Comparison of ENCODE assay signal across 11 cellular contexts in the genomic region with DNA sequence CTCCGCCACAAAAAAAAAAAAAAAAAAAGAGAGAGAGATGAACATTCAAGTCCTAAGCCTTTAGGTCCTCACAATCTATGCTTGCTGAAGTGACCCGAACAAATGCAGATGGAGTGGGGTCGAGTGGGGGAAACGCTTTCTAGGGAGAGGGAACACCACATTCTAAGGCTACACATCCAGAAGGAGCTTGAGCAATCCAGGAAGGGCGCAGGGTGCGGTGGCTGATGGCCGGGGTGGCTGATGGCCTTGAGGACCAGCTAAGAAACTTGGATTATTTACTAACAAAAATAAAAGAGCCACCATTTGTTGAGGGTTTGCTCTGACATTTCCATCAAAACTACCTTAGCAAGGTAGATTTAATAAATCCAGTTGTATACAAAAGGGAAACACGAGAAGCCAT. TPM values are rescaled to one million over a fixed set of nuclear protein-coding genes. Genes with fewer than 3 reads are reported as not detected.
DNase-seq lines count a peak whose midpoint lies in the region; ATAC-seq and TF ChIP-seq lines count a peak whose summit lies in the region.
"Had no signal": no experiment of that assay in that cellular context is flagged by ENCODE, and none has a peak within 500 bp of the region (broad histone marks: within the 10 kb centered on the region; RNA-seq: fewer than 3 reads in every experiment).

No MANE protein-coding gene starts in this region.

- no peak overlapping the region for H2AK9ac ChIP-seq in IMR-90 (replicated peaks; ENCODE audit: low read depth, low read length, poor library complexity)

- DNase-seq in IMR-90 (no peak), adipocyte (ENCODE audit: low read depth) (no peak), mesenchymal stem cell (no peak), NCI-H2081 (lab: John Stamatoyannopoulos, UW) (no peak), SHP77 treated with DMSO at 0.1 percent for 48 hours (lab: John Stamatoyannopoulos, UW) (no peak), NCI-H446 treated with DMSO at 0.1 percent for 48 hours (lab: John Stamatoyannopoulos, UW) (no peak), mesendoderm (no peak)

- no peak overlapping the region; the same call in 1 of the 2 replicates for H4K91ac ChIP-seq in IMR-90 (ENCODE audit: insufficient read depth, low read depth, low read length)
- no peak overlapping the region for H4K91ac ChIP-seq in mesenchymal stem cell (ENCODE audit: low read length)

- H4K8ac ChIP-seq in IMR-90 (ENCODE audit: low read depth in 2 of 2, low read length in 2 of 2) (peak overlapping the region; percentile 1 to 75), mesenchymal stem cell (ENCODE audit: low read length) (peak overlapping the region; percentile 91), mesendoderm (ENCODE audit: low read depth, low read length) (no peak overlapping the region)

- H2BK20ac ChIP-seq in IMR-90 (ENCODE audit: low read depth, low read length): 0 out of 2 replicates have a peak overlapping the region, but pooled peaks have one; percentile 67

- peak overlapping the region in 1 of 2 experiments; percentile 1 for H2BK12ac ChIP-seq in mesenchymal stem cell (ENCODE audit: low read length in 2 of 2)

- peaks cover 4% of the 10 kb centered on the region for H3K9me1 ChIP-seq in IMR-90 (ENCODE audit: insufficient read depth, low read length)

- no peak overlapping the region for H3K23ac ChIP-seq in IMR-90 (ENCODE audit: low read depth, low read length)
- no peak overlapping the region for H3K23ac ChIP-seq in mesenchymal stem cell (ENCODE audit: low read length in 2 of 2)
- no peak overlapping the region for H3K23ac ChIP-seq in mesendoderm (ENCODE audit: low read length)

- H2BK5ac ChIP-seq in IMR-90 (ENCODE audit: low read depth, low read length, poor library complexity, severe bottlenecking): no peak overlapping the region
- no peak overlapping the region for H2BK5ac ChIP-seq in mesenchymal stem cell (ENCODE audit: low read depth, low read length, poor library complexity, severe bottlenecking)
- H2BK5ac ChIP-seq in mesendoderm (ENCODE audit: low read length): no peak overlapping the region

- intact Hi-C loops in IMR-90 (cut with micrococcal nuclease): loop anchor here (5.0 kb wide), 2 partner anchors 71 to 436 kb away; no protein-coding TSS in a partner anchor

- no peaks in the 10 kb centered on the region for H3K9me3 ChIP-seq in IMR-90 (ENCODE audit: control insufficient read depth, insufficient read depth, low read length)
- no peaks in the 10 kb centered on the region for H3K9me3 ChIP-seq in adipocyte (ENCODE audit: control insufficient read depth, low read length)
- no peaks in the 10 kb centered on the region for H3K9me3 ChIP-seq in mesenchymal stem cell (ENCODE audit: control insufficient read depth, low read length)
- H3K9me3 ChIP-seq: heart right ventricle, mucosa of descending colon had no signal

- H3K79me1 ChIP-seq in IMR-90 (ENCODE audit: low read depth in 1 of 2, low read length in 2 of 2): peaks cover 10 to 18% of the 10 kb centered on the region in 2 experiments
- peaks cover 13% of the 10 kb centered on the region for H3K79me1 ChIP-seq in mesenchymal stem cell (replicated peaks; ENCODE audit: low read length, poor library complexity, severe bottlenecking)
- no peaks in the 10 kb centered on the region for H3K79me1 ChIP-seq in mesendoderm (ENCODE audit: low read length)

- no peak for ATAC-seq in IMR-90 (ENCODE audit: low read depth)

- H3K79me2 ChIP-seq in ACC112 (ENCODE audit: control insufficient read depth, insufficient read depth, low read length, unreplicated experiment): peaks cover 12% of the 10 kb centered on the region
- H3K79me2 ChIP-seq in mesendoderm (ENCODE audit: control insufficient read depth, insufficient read depth, low read length): no peaks in the 10 kb centered on the region

- peak overlapping the region; percentile 49; the same call in 1 of the 2 replicates for H2AK5ac ChIP-seq in IMR-90 (ENCODE audit: low read depth, low read length)
- peak overlapping the region; percentile 57 for H2AK5ac ChIP-seq in mesenchymal stem cell (ENCODE audit: low read length, severe bottlenecking)
- no peak overlapping the region for H2AK5ac ChIP-seq in mesendoderm (ENCODE audit: low read length)

- POLR2A ChIA-PET in IMR-90 (lab: Charles Lee; ENCODE audit: unreplicated experiment): no interaction called here

- H3K27me3 ChIP-seq in ACC112 (ENCODE audit: insufficient read depth, low read length): no peaks in the 10 kb centered on the region
- no peaks in the 10 kb centered on the region for H3K27me3 ChIP-seq in IMR-90 (ENCODE audit: control insufficient read depth, insufficient read depth, low read length)
- H3K27me3 ChIP-seq in adipocyte (replicated peaks; ENCODE audit: control insufficient read depth, insufficient read depth, low read length): no peaks in the 10 kb centered on the region
- H3K27me3 ChIP-seq in mesenchymal stem cell (ENCODE audit: control insufficient read depth in 1 of 2, insufficient read depth in 1 of 2, low read length in 2 of 2): no peaks in the 10 kb centered on the region
- no peaks in the 10 kb centered on the region for H3K27me3 ChIP-seq in mesendoderm (ENCODE audit: insufficient read depth, low read length, poor library complexity)
- H3K27me3 ChIP-seq: cardiac muscle cell, heart right ventricle had no signal

- no peak for TF ChIP-seq RAD21 in IMR-90 (IDR thresholded peaks at IDR 0.05; ENCODE audit: low read length)

- H4K5ac ChIP-seq in IMR-90 (ENCODE audit: low read depth, low read length) (peak overlapping the region; percentile 26; the same call in 1 of the 2 replicates), mesendoderm (ENCODE audit: low read length) (no peak overlapping the region)

- dilution Hi-C loops in IMR-90 (cut with HindIII; ENCODE audit: low sequenced_read_pairs, unreplicated experiment): no loop called here

- CTCF ChIA-PET in IMR-90 (lab: Yijun Ruan, JAX): no interaction called here

- H3K36me3 ChIP-seq in ACC112 (ENCODE audit: insufficient read depth, low read length): peaks cover 5% of the 10 kb centered on the region; the same call in 1 of the 2 replicates
- 0 out of 2 replicates have a peak, but pooled peaks cover 5% of the 10 kb centered on the region for H3K36me3 ChIP-seq in IMR-90 (ENCODE audit: control insufficient read depth, insufficient read depth, low read length)
- H3K36me3 ChIP-seq in adipocyte (ENCODE audit: control insufficient read depth, insufficient read depth, low read length, severe bottlenecking): peaks cover 10% of the 10 kb centered on the region
- peaks cover 5 to 27% of the 10 kb centered on the region in 2 experiments for H3K36me3 ChIP-seq in mesenchymal stem cell (ENCODE audit: control insufficient read depth in 1 of 2, insufficient read depth in 2 of 2, low read depth in 1 of 2, low read length in 2 of 2)
- no peaks in the 10 kb centered on the region for H3K36me3 ChIP-seq in mesendoderm (ENCODE audit: control insufficient read depth, insufficient read depth, low read length)

- H2AFZ ChIP-seq in ACC112 (ENCODE audit: low read length, unreplicated experiment) (peak overlapping the region; percentile 45), IMR-90 (replicated peaks; ENCODE audit: low read length, poor library complexity) (peak overlapping the region; percentile 81), mesenchymal stem cell (ENCODE audit: low read depth, low read length) (no peak overlapping the region)

- no peak for TF ChIP-seq CTCF in IMR-90 (conservative IDR thresholded peaks at IDR 0.05; ENCODE audit: low read depth, low read length)

- H3K56ac ChIP-seq in IMR-90 (ENCODE audit: extremely low read depth, insufficient read depth, low read length): no peak overlapping the region
- no peak overlapping the region for H3K56ac ChIP-seq in mesendoderm (ENCODE audit: low read length)

- H3K4me2 ChIP-seq in IMR-90 (ENCODE audit: low read depth, low read length) (no peak overlapping the region), mesenchymal stem cell (ENCODE audit: low read length, poor library complexity, severe bottlenecking) (no peak overlapping the region), mesendoderm (ENCODE audit: low read length) (no peak overlapping the region)

- H3K4ac ChIP-seq in IMR-90 (ENCODE audit: low read depth, low read length): peak overlapping the region; percentile 64
- H3K4ac ChIP-seq in mesenchymal stem cell (ENCODE audit: low read depth in 1 of 2, low read length in 2 of 2): no peak overlapping the region
- no peak overlapping the region for H3K4ac ChIP-seq in mesendoderm (ENCODE audit: low read depth, low read length)

- no peak overlapping the region for H3K4me3 ChIP-seq in ACC112 (ENCODE audit: low read depth, low read length)
- H3K4me3 ChIP-seq in IMR-90 (ENCODE audit: insufficient read depth, low read depth, low read length): no peak overlapping the region
- H3K4me3 ChIP-seq in adipocyte (ENCODE audit: low read length): peak overlapping the region; percentile 96
- no peak overlapping the region for H3K4me3 ChIP-seq in mesenchymal stem cell (ENCODE audit: insufficient read depth in 1 of 2, low read depth in 1 of 2, low read length in 2 of 2)
- H3K4me3 ChIP-seq in mesendoderm (ENCODE audit: low read length): no peak overlapping the region

- H3K9ac ChIP-seq in IMR-90 (ENCODE audit: low read depth, low read length) (no peak overlapping the region), adipocyte (ENCODE audit: low read length) (peak overlapping the region; percentile 95), mesenchymal stem cell (ENCODE audit: low read length) (peak overlapping the region; percentile 98), mesendoderm (ENCODE audit: low read length) (no peak overlapping the region)

- in situ Hi-C loops in IMR-90 (cut with MboI; ENCODE audit: low sequenced_read_pairs): loop anchor here (5.0 to 10.0 kb wide), 2 partner anchors 161 to 439 kb away; a partner anchor contains a TSS

- no CpG with 5 or more reads among the region's 8 CpGs for WGBS in IMR-90 (ENCODE audit: extremely low coverage in 2 of 2, insufficient read length in 1 of 2), 2 experiments
- 93% methylated on average over 3 of the region's 8 CpGs for WGBS in mesenchymal stem cell
- WGBS in mesendoderm (ENCODE audit: extremely low coverage, insufficient coverage, low lambda C conversion rate): no CpG with 5 or more reads among the region's 8 CpGs

- H4K20me1 ChIP-seq in IMR-90 (ENCODE audit: insufficient read depth, low read length): no peaks in the 10 kb centered on the region

- no peaks in the 10 kb centered on the region for H3K4me1 ChIP-seq in ACC112 (ENCODE audit: control insufficient read depth, insufficient read depth, low read length, unreplicated experiment)
- H3K4me1 ChIP-seq in IMR-90 (ENCODE audit: control insufficient read depth, insufficient read depth, low read length): no peaks in the 10 kb centered on the region
- H3K4me1 ChIP-seq in adipocyte (ENCODE audit: control insufficient read depth, insufficient read depth, low read length): peaks cover 4% of the 10 kb centered on the region
- H3K4me1 ChIP-seq in mesenchymal stem cell (ENCODE audit: control insufficient read depth, insufficient read depth, low read depth, low read length): peaks cover 2% of the 10 kb centered on the region
- peaks cover 2% of the 10 kb centered on the region for H3K4me1 ChIP-seq in mesendoderm (ENCODE audit: control insufficient read depth, low read depth, low read length)

- peak overlapping the region; percentile 41; the same call in 1 of the 2 replicates for H3K27ac ChIP-seq in ACC112 (ENCODE audit: low read depth, low read length)
- no peak overlapping the region for H3K27ac ChIP-seq in IMR-90 (ENCODE audit: insufficient read depth, low read length)
- H3K27ac ChIP-seq in mesenchymal stem cell (ENCODE audit: low read length, poor library complexity, severe bottlenecking): no peak overlapping the region
- no peak overlapping the region for H3K27ac ChIP-seq in mesendoderm (ENCODE audit: low read depth, low read length)
- H3K27ac ChIP-seq: cardiac muscle cell had no signal

- H3K18ac ChIP-seq in IMR-90 (ENCODE audit: low read depth, low read length): no peak overlapping the region
- H3K18ac ChIP-seq in mesenchymal stem cell (ENCODE audit: low read depth in 1 of 2, low read length in 2 of 2): no peak overlapping the region
- no peak overlapping the region for H3K18ac ChIP-seq in mesendoderm (ENCODE audit: low read length)

- no peak for TF ChIP-seq POLR2A in IMR-90 (IDR thresholded peaks at IDR 0.05; ENCODE audit: low read depth, low read length)

- BruUV-seq in IMR-90 (replicated peaks; lab: Mats Ljungman, UMichigan): no TSS peak

- no peak overlapping the region; the same call in 2 of the 3 replicates for H2BK15ac ChIP-seq in IMR-90 (ENCODE audit: low read depth, low read length)
- H2BK15ac ChIP-seq in mesenchymal stem cell (ENCODE audit: low read depth, poor library complexity, severe bottlenecking): no peak overlapping the region
- no peak overlapping the region for H2BK15ac ChIP-seq in mesendoderm (replicated peaks; ENCODE audit: low read depth)

- H3K14ac ChIP-seq in IMR-90 (replicated peaks; ENCODE audit: low read depth, low read length): no peak overlapping the region
- H3K14ac ChIP-seq in mesenchymal stem cell (ENCODE audit: low read length in 2 of 2): no peak overlapping the region

- H2BK120ac ChIP-seq in IMR-90 (ENCODE audit: low read depth, low read length): peak overlapping the region; percentile 46; the same call in 1 of the 2 replicates
- no peak overlapping the region for H2BK120ac ChIP-seq in mesenchymal stem cell (ENCODE audit: low read depth, low read length)
- no peak overlapping the region for H2BK120ac ChIP-seq in mesendoderm (ENCODE audit: low read depth, low read length)

RNA-seq across cellular contexts. Expression of a gene that starts 0.8 kb away (rescaled TPM):
- 29.2 and 35.3 TPM in 2 replicates for total RNA-seq in IMR-90 (2012; rRNA removed)
- polyA plus RNA-seq in IMR-90 (2012; rRNA removed): 24.3 and 25.8 TPM in 2 replicates
- 11.8 and 21.7 TPM in 2 replicates for polyA plus RNA-seq in IMR-90 (2012; cell fraction: cytosol; rRNA removed)
- polyA plus RNA-seq in IMR-90 (2012; cell fraction: nucleus; rRNA removed; ENCODE audit: low replicate concordance): 12.6 and 27.2 TPM in 2 replicates
- 14.8 TPM for polyA plus RNA-seq in mesenchymal stem cell (2013, experiment 1 of 2)
- 14.6 TPM for polyA plus RNA-seq in mesenchymal stem cell (2013, experiment 2 of 2)
- polyA plus RNA-seq in mesendoderm (2013, experiment 1 of 2): 13.2 TPM
- 14.1 TPM for polyA plus RNA-seq in mesendoderm (2013, experiment 2 of 2)

Comparison
In these comparisons a context has a peak if more than half of its experiments do, and no peak if none do; other contexts are left out.
1. H3K9ac ChIP-seq: peak in adipocyte (single experiment) and mesenchymal stem cell (single experiment); none in IMR-90 (single experiment) and mesendoderm (single experiment).